24 cellular contexts compared by ENCODE assay signal in genomic region chr19:7203317-7203716, GRCh38.
DNase-seq lines count a peak whose midpoint lies in the region; ATAC-seq, FAIRE-seq and TF ChIP-seq lines count a peak whose summit lies in the region.
"Had no signal": no experiment of that assay in that cellular context is flagged by ENCODE, and none has a peak within 500 bp of the region (broad histone marks: within the 10 kb centered on the region; RNA-seq: fewer than 3 reads in every experiment).

No MANE protein-coding gene starts in this region.

- H3K4me3 ChIP-seq in Caco-2 (ENCODE audit: low read depth, low read length) (no peak overlapping the region), duodenal mucosa (ENCODE audit: low read depth in 1 of 2, low read length in 2 of 2) (peak overlapping the region; percentile 37 to 53), liver (ENCODE audit: low read depth in 1 of 3, low read length in 3 of 3) (peak overlapping the region in 1 of 3 donors; percentile 17), small intestine (ENCODE audit: low read depth in 1 of 2, low read length in 2 of 2) (peak overlapping the region in 1 of 2 donors; percentile 25)
- H3K4me3 ChIP-seq: PC-9 had no signal

- peak in 1 of 2 donors; percentile 3 for TF ChIP-seq RAD21 in liver (IDR thresholded peaks at IDR 0.05)

- H3K9me3 ChIP-seq in Caco-2 = no peaks in the 10 kb centered on the region
- H3K9me3 ChIP-seq in duodenal mucosa (ENCODE audit: control insufficient read depth in 1 of 2, low read length in 2 of 2) = no peaks in the 10 kb centered on the region
- no peaks in the 10 kb centered on the region for H3K9me3 ChIP-seq in liver (ENCODE audit: control insufficient read depth in 4 of 4, low read length in 3 of 4)
- H3K9me3 ChIP-seq in small intestine (ENCODE audit: control insufficient read depth, low read depth) = no peaks in the 10 kb centered on the region

- H3K4me1 ChIP-seq in Caco-2 = peaks cover 26% of the 10 kb centered on the region
- peaks cover 24 to 27% of the 10 kb centered on the region in 2 donors for H3K4me1 ChIP-seq in duodenal mucosa (ENCODE audit: control insufficient read depth in 1 of 2, insufficient read depth in 2 of 2, low read length in 2 of 2)
- peaks cover 0 to 46% (median 29%) of the 10 kb centered on the region in 4 donors for H3K4me1 ChIP-seq in liver (ENCODE audit: control insufficient read depth in 4 of 4, insufficient read depth in 4 of 4, low read length in 3 of 4)
- H3K4me1 ChIP-seq in small intestine (ENCODE audit: control insufficient read depth in 2 of 2, insufficient read depth in 1 of 2, low read depth in 1 of 2, low read length in 1 of 2) = peaks cover 2% of the 10 kb centered on the region in 2 donors

- no peaks in the 10 kb centered on the region for H3K36me3 ChIP-seq in Caco-2 (ENCODE audit: control insufficient read depth, insufficient read depth, low read length)
- H3K36me3 ChIP-seq in duodenal mucosa (ENCODE audit: control insufficient read depth in 1 of 2, insufficient read depth in 2 of 2, low read length in 2 of 2) = no peaks in the 10 kb centered on the region
- H3K36me3 ChIP-seq in liver (ENCODE audit: control insufficient read depth in 4 of 4, insufficient read depth in 3 of 4, low read depth in 1 of 4, low read length in 3 of 4) = no peaks in the 10 kb centered on the region
- H3K36me3 ChIP-seq in small intestine (ENCODE audit: control insufficient read depth in 2 of 2, insufficient read depth in 2 of 2, low read length in 2 of 2) = no peaks in the 10 kb centered on the region

- POLR2A ChIA-PET in Caco-2 (lab: Charles Lee) = no interaction called here

- no peak for TF ChIP-seq POLR2A in GM18505 (IDR thresholded peaks at IDR 0.05; ENCODE audit: borderline replicate concordance, extremely low read depth, insufficient read depth, insufficient read length)

- H3K9ac ChIP-seq in duodenal mucosa (ENCODE audit: low read depth in 1 of 2, low read length in 2 of 2) (peak overlapping the region in 1 of 2 donors; percentile 0), liver (ENCODE audit: low read depth in 1 of 2, low read length in 2 of 2) (peak overlapping the region; percentile 19 to 25)

- peaks cover 21% of the 10 kb centered on the region for H3K4me1 Mint-ChIP-seq in Caco-2 (ENCODE audit: low read depth, unreplicated experiment)

- WGBS in liver = 40% methylated on average over 13 of the region's 13 CpGs
- WGBS in small intestine, 3 donors = 18 to 62% (median 26%) methylated on average over 13 of the region's 13 CpGs

- no peak for TF ChIP-seq CTCF in Caco-2 (IDR thresholded peaks at IDR 0.05; ENCODE audit: insufficient read depth in 1 of 2, low read depth in 1 of 2, low read length in 1 of 2, severe bottlenecking in 1 of 2, unreplicated experiment in 1 of 2)
- TF ChIP-seq CTCF in liver (IDR thresholded peaks at IDR 0.05; ENCODE audit: low read depth, low read length, missing input control) = no peak

- H3K36me3 Mint-ChIP-seq in Caco-2 (ENCODE audit: insufficient read depth, unreplicated experiment) = peaks cover 12% of the 10 kb centered on the region
- H3K36me3 Mint-ChIP-seq: CD8-positive, alpha-beta T cell had no signal

- H3K9me3 Mint-ChIP-seq in Caco-2 (ENCODE audit: unreplicated experiment) = no peaks in the 10 kb centered on the region
- H3K9me3 Mint-ChIP-seq: CD8-positive, alpha-beta T cell had no signal

- no peak for FAIRE-seq in small intestine (lab: Jason Lieb, UNC)
- FAIRE-seq: GM19239, H1 had no signal

- no peak for ATAC-seq in GM18505 (IDR thresholded peaks at IDR 0.05; ENCODE audit: unreplicated experiment)
- ATAC-seq: CD8-positive, alpha-beta T cell; HCT116 had no signal

- CTCF ChIA-PET in Caco-2 (lab: Charles Lee) = no interaction called here

- intact Hi-C loops in Caco-2 (cut with micrococcal nuclease; ENCODE audit: unreplicated experiment) = no loop called here

- H3K27ac ChIP-seq in duodenal mucosa (ENCODE audit: low read depth, low read length) (no peak overlapping the region), liver (ENCODE audit: low read depth in 1 of 2, low read length in 2 of 2) (peak overlapping the region; percentile 57 to 59), small intestine (ENCODE audit: low read depth in 1 of 2, low read length in 1 of 2) (peak overlapping the region; percentile 44 to 65)
- H3K27ac ChIP-seq: PC-9, RWPE1 had no signal

- H3K27me3 Mint-ChIP-seq in Caco-2 (ENCODE audit: insufficient read depth, unreplicated experiment) = no peaks in the 10 kb centered on the region

- no peaks in the 10 kb centered on the region for H3K27me3 ChIP-seq in Caco-2 (replicated peaks; ENCODE audit: control insufficient read depth, insufficient read depth, low read length)
- no peaks in the 10 kb centered on the region for H3K27me3 ChIP-seq in duodenal mucosa (ENCODE audit: control insufficient read depth in 1 of 2, insufficient read depth in 2 of 2, low read length in 2 of 2)
- H3K27me3 ChIP-seq in liver (ENCODE audit: control insufficient read depth in 4 of 4, insufficient read depth in 4 of 4, low read length in 3 of 4) = no peaks in the 10 kb centered on the region
- H3K27me3 ChIP-seq in small intestine (ENCODE audit: control insufficient read depth in 2 of 2, insufficient read depth in 2 of 2, low read length in 2 of 2) = no peaks in the 10 kb centered on the region

- peak overlapping the region; percentile 14 for H3K27ac Mint-ChIP-seq in Caco-2 (ENCODE audit: unreplicated experiment)
- H3K27ac Mint-ChIP-seq: CD8-positive, alpha-beta T cell had no signal

- H3K4me3 Mint-ChIP-seq in Caco-2 (ENCODE audit: unreplicated experiment) = no peak overlapping the region
- H3K4me3 Mint-ChIP-seq: CD8-positive, alpha-beta T cell had no signal

- DNase-seq in Caco-2 = no peak
- peak; percentile 70 for DNase-seq in small intestine
- DNase-seq in NCI-H226 = no peak
- DNase-seq in NCI-H69 (lab: John Stamatoyannopoulos, UW) = no peak
- DNase-seq: AML-193; C1 segment of cervical spinal cord; CD8-positive, alpha-beta T cell; EL; GF-D8; KG1; NCI-H1092; NCI-H1436; NCI-H187 treated with DMSO at 0.1 percent for 48 hours; NCI-H510A; NCI-H748 treated with DMSO at 0.1 percent for 48 hours; PC-9; SHP77 treated with DMSO at 0.1 percent for 48 hours had no signal

- BruUV-seq in Caco-2 (replicated peaks; lab: Mats Ljungman, UMichigan) = no TSS peak

TF ChIP-seq in liver, 16 proteins besides CTCF, POLR2A, EP300 and RAD21:
- TF ChIP-seq HNF4G (IDR thresholded peaks at IDR 0.05) (no peak), FOXA2 (IDR thresholded peaks at IDR 0.05) (no peak), ZBTB33 (IDR thresholded peaks at IDR 0.05) (no peak), MAX (IDR thresholded peaks at IDR 0.05) (no peak), GABPA (IDR thresholded peaks at IDR 0.05 in 1 of 2, conservative IDR thresholded peaks at IDR 0.05 in 1 of 2) (no peak), RXRA (IDR thresholded peaks at IDR 0.05) (no peak), EGR1 (IDR thresholded peaks at IDR 0.05; ENCODE audit: low read depth in 2 of 2) (no peak), TAF1 (conservative IDR thresholded peaks at IDR 0.05) (no peak), FOXA1 (IDR thresholded peaks at IDR 0.05) (no peak), JUND (IDR thresholded peaks at IDR 0.05) (no peak), SP1 (IDR thresholded peaks at IDR 0.05) (no peak), HNF4A (conservative IDR thresholded peaks at IDR 0.05) (no peak), NR2F2 (IDR thresholded peaks at IDR 0.05) (no peak)
- TF ChIP-seq, protein P1, sequence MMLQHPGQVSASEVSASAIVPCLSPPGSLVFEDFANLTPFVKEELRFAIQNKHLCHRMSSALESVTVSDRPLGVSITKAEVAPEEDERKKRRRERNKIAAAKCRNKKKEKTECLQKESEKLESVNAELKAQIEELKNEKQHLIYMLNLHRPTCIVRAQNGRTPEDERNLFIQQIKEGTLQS (IDR thresholded peaks at IDR 0.05) = no peak
